7 cellular contexts compared by ENCODE assay signal in genomic region chr9:109498195-109499060, GRCh38. TPM values are rescaled to one million over a fixed set of nuclear protein-coding genes. Genes with fewer than 3 reads are reported as not detected.
DNase-seq lines count a peak whose midpoint lies in the region; ATAC-seq, FAIRE-seq and TF ChIP-seq lines count a peak whose summit lies in the region.

PTPN3 (minus strand) TSS chr9:109498307; CDS start chr9:109463434, 34,873 bp downstream.

- peak within 1 kb of the TSS; percentile 92 for H3K4me2 ChIP-seq in PC-9

- intact Hi-C loops in PC-9 (cut with micrococcal nuclease; ENCODE audit: unreplicated experiment): loop anchor here (1.0 kb wide), 1 partner anchor 21 kb away; no protein-coding TSS in a partner anchor
- intact Hi-C loops in pancreas (cut with DNase I): no loop called here

- H3K9me3 ChIP-seq in PC-9 (ENCODE audit: insufficient read depth, low read depth) (no peaks in the 10 kb centered on the region), pancreas (no peaks in the 10 kb centered on the region)

- peaks cover 5% of the 10 kb centered on the region for H3K36me3 Mint-ChIP-seq in activated CD8-positive, alpha-beta memory T cell treated with anti-CD3 and anti-CD28 coated beads, Interleukin-2, amount 10 ng/mL, durations not matched to agents 7 days and 5 days

- no peak within 1 kb of the TSS for H3K27ac Mint-ChIP-seq in activated CD8-positive, alpha-beta memory T cell treated with anti-CD3 and anti-CD28 coated beads, Interleukin-2, amount 10 ng/mL, durations not matched to agents 7 days and 5 days

- TSS peak; percentile 57 for BruUV-seq in PC-9 (replicated peaks; lab: Mats Ljungman, UMichigan)

- DNase-seq in H54 (ENCODE audit: insufficient read length, low spot score) (peak; percentile 91), PC-9 (peak in 1 of 2 experiments; percentile 57), fibroblast of villous mesenchyme (ENCODE audit: low read depth) (no peak), pancreas (peak in 4 of 6 donors; percentile 45 to 81 (median 56)), islet precursor cell (no peak)
- DNase-seq in activated CD8-positive, alpha-beta memory T cell treated with anti-CD3 and anti-CD28 coated beads, Interleukin-2, amount 10 ng/mL, durations not matched to agents 7 days and 5 days: no peak

- H3K27me3 ChIP-seq in PC-9 (ENCODE audit: insufficient read depth, low read depth) (no peaks in the 10 kb centered on the region), pancreas (no peaks in the 10 kb centered on the region)

- TF ChIP-seq CTCF in PC-9 (conservative IDR thresholded peaks at IDR 0.05) (no peak), fibroblast of villous mesenchyme (IDR thresholded peaks at IDR 0.05; ENCODE audit: insufficient read depth, low read depth, low read length) (no peak), pancreas (IDR thresholded peaks at IDR 0.05) (no peak)

- H3K27ac ChIP-seq in PC-9 (peak within 1 kb of the TSS; percentile 7; the same call in 1 of the 2 replicates), pancreas (peak within 1 kb of the TSS; percentile 40 to 81 (median 72))

- 13 to 32% methylated on average over 31 to 76 of the region's 76 CpGs for WGBS in pancreas, 2 donors

- H3K79me2 ChIP-seq in PC-9 (ENCODE audit: low read depth): peaks cover 42% of the 10 kb centered on the region

- CTCF ChIA-PET in PC-9 (lab: Charles Lee): interaction anchor here (0.6 kb wide), 1 partner anchor 416 kb away, joined by 4 read pairs; no protein-coding TSS in a partner anchor
- CTCF ChIA-PET in activated CD8-positive, alpha-beta memory T cell treated with anti-CD3 and anti-CD28 coated beads, Interleukin-2, amount 10 ng/mL, durations not matched to agents 7 days and 5 days (lab: Charles Lee): interaction anchor here (2.4 kb wide), 1 partner anchor 58 kb away, joined by 6 read pairs; no protein-coding TSS in a partner anchor

- ATAC-seq in pancreas: peak; percentile 47 to 72 (median 50)
- ATAC-seq in HG03432 (IDR thresholded peaks at IDR 0.05; ENCODE audit: unreplicated experiment): no peak
- ATAC-seq in activated CD8-positive, alpha-beta memory T cell treated with anti-CD3 and anti-CD28 coated beads, Interleukin-2, amount 10 ng/mL, durations not matched to agents 7 days and 5 days: no peak

- no peak for FAIRE-seq in H54 (lab: Jason Lieb, UNC)
- FAIRE-seq in pancreas (lab: Jason Lieb, UNC): no peak

- POLR2A ChIA-PET in PC-9 (lab: Charles Lee; ENCODE audit: unreplicated experiment): interaction anchor here (0.6 kb wide), 1 partner anchor 73 kb away, joined by 3 read pairs; no protein-coding TSS in a partner anchor

- H2AFZ ChIP-seq in PC-9: peak within 1 kb of the TSS; percentile 73

- peak; percentile 44; the same call in 1 of the 2 replicates for TF ChIP-seq POLR2A in H54 (IDR thresholded peaks at IDR 0.05; ENCODE audit: low read depth, low read length)

- H3K4me1 ChIP-seq in PC-9 (replicated peaks; ENCODE audit: insufficient read depth) (peaks cover 25% of the 10 kb centered on the region), pancreas (peaks cover 12 to 21% (median 12%) of the 10 kb centered on the region in 3 donors)

- no peak within 1 kb of the TSS for H3K4me3 Mint-ChIP-seq in activated CD8-positive, alpha-beta memory T cell treated with anti-CD3 and anti-CD28 coated beads, Interleukin-2, amount 10 ng/mL, durations not matched to agents 7 days and 5 days

- H3K4me1 Mint-ChIP-seq in activated CD8-positive, alpha-beta memory T cell treated with anti-CD3 and anti-CD28 coated beads, Interleukin-2, amount 10 ng/mL, durations not matched to agents 7 days and 5 days: peaks cover 7% of the 10 kb centered on the region

- peaks cover 75% of the 10 kb centered on the region for H3K27me3 Mint-ChIP-seq in activated CD8-positive, alpha-beta memory T cell treated with anti-CD3 and anti-CD28 coated beads, Interleukin-2, amount 10 ng/mL, durations not matched to agents 7 days and 5 days

- peaks cover 8% of the 10 kb centered on the region for H3F3A ChIP-seq in PC-9 (ENCODE audit: insufficient read depth, low read depth)

- peaks cover 2% of the 10 kb centered on the region for H3K9me3 Mint-ChIP-seq in activated CD8-positive, alpha-beta memory T cell treated with anti-CD3 and anti-CD28 coated beads, Interleukin-2, amount 10 ng/mL, durations not matched to agents 7 days and 5 days (ENCODE audit: low read depth)

- peaks cover 10% of the 10 kb centered on the region; the same call in 1 of the 2 replicates for H3K36me3 ChIP-seq in PC-9 (ENCODE audit: low read depth)
- H3K36me3 ChIP-seq in pancreas: no peaks in the 10 kb centered on the region

- H3K9me2 ChIP-seq in PC-9 (ENCODE audit: insufficient read depth): no peaks in the 10 kb centered on the region

- 0 out of 2 replicates have a peak, but pooled peaks cover 7% of the 10 kb centered on the region for H4K20me1 ChIP-seq in PC-9 (ENCODE audit: insufficient read depth)

- H3K4me3 ChIP-seq in PC-9 (peak within 1 kb of the TSS; percentile 71), fibroblast of villous mesenchyme (ENCODE audit: low read depth, low read length) (peak within 1 kb of the TSS; percentile 40), pancreas (peak within 1 kb of the TSS in 3 of 4 donors; percentile 37 to 63 (median 62))

RNA-seq across cellular contexts. Expression of gene PTPN3, which starts in this region (rescaled TPM):
- 19.0 and 20.2 TPM in 2 replicates for total RNA-seq in PC-9 (2021)
- under 0.01 TPM in 2 replicates for total RNA-seq in fibroblast of villous mesenchyme
- total RNA-seq in pancreas: 10 to 100 TPM; 12.5 to 14.5 (median 13.6) TPM
- polyA plus RNA-seq in pancreas: 10 to 100 TPM in 1 of 2 donors, 1 to 10 TPM in 1; 8.0 to 16.6 TPM
- total RNA-seq in activated CD8-positive, alpha-beta memory T cell treated with anti-CD3 and anti-CD28 coated beads, Interleukin-2, amount 10 ng/mL, durations not matched to agents 7 days and 5 days: 1 to 10 TPM in 1 of 2 experiments, under 1 TPM in 1; 0.50 to 4.1 TPM

Comparison
In these comparisons a context has a peak if more than half of its experiments do, and no peak if none do; other contexts are left out.
1. DNase-seq: peak in H54 (single experiment) and pancreas (4 of 6); none in fibroblast of villous mesenchyme (single experiment), activated CD8-positive, alpha-beta memory T cell treated with anti-CD3 and anti-CD28 coated beads, Interleukin-2, amount 10 ng/mL, durations not matched to agents 7 days and 5 days (single experiment) and islet precursor cell (single experiment).
2. ATAC-seq: peak in pancreas (4 of 4); none in HG03432 (single experiment) and activated CD8-positive, alpha-beta memory T cell treated with anti-CD3 and anti-CD28 coated beads, Interleukin-2, amount 10 ng/mL, durations not matched to agents 7 days and 5 days (single experiment).
3. Peak in every context shown above with its lines, with median percentiles within 50 percentile points of each other: H3K4me3 ChIP-seq.